Comparison of ENCODE assay signal across 8 cellular contexts in the genomic region with DNA sequence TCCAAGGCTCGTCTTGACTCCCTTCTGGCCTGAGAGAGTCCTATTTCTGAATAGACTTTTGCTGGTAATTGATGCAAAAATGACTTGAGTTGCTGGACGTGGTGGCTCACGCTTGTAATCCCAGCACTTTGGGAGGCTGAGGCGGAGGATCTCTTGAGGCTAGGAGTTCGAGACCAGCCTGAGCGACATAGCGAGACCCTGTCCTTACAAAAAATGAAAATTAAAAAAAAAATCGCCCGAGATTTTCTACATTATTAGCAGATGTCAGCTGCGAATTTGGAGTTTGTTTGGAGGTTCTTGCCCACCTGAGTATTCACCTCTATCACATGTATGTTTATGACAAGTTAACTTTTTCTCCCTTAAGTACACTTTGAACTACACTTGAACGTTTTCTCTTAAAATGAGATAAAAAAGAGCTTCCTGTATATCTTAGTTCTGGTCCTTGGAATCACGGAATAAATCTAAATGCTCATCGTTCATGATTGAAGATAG. TPM values are rescaled to one million over a fixed set of nuclear protein-coding genes. Genes with fewer than 3 reads are reported as not detected.
A peak's percentile ranks its signal among the peaks of the same experiment; 100 is the strongest.
DNase-seq lines count a peak whose midpoint lies in the region; ATAC-seq and TF ChIP-seq lines count a peak whose summit lies in the region.

No MANE protein-coding gene starts in this region.

- ATAC-seq in Panc1 (no peak), GM18519 (IDR thresholded peaks at IDR 0.05; ENCODE audit: low FRiP score, unreplicated experiment) (no peak), HG02759 (IDR thresholded peaks at IDR 0.05; ENCODE audit: unreplicated experiment) (no peak)

- H3K4me3 Mint-ChIP-seq in CD8-positive, alpha-beta memory T cell: peak overlapping the region; percentile 90 to 98 (median 95)

- peak overlapping the region; percentile 82 for H3K4me3 ChIP-seq in CD8-positive, alpha-beta memory T cell (ENCODE audit: low read length)
- peak overlapping the region; percentile 62 to 79 for H3K4me3 ChIP-seq in Panc1 (ENCODE audit: low read depth in 2 of 2, low read length in 2 of 2)
- H3K4me3 ChIP-seq in epithelial cell of esophagus (ENCODE audit: low read length): peak overlapping the region; percentile 78
- peak overlapping the region; percentile 88 for H3K4me3 ChIP-seq in ovary

- TF ChIP-seq CTCF in Panc1 (IDR thresholded peaks at IDR 0.05) (no peak), epithelial cell of esophagus (IDR thresholded peaks at IDR 0.05; ENCODE audit: insufficient read depth, low read depth, low read length, missing control alignments) (no peak), ovary (IDR thresholded peaks at IDR 0.05) (no peak)

- H3K27ac ChIP-seq in CD8-positive, alpha-beta memory T cell (ENCODE audit: low read depth, low read length): peak overlapping the region; percentile 93
- H3K27ac ChIP-seq in Panc1 (ENCODE audit: low read length): peak overlapping the region; percentile 92
- peak overlapping the region; percentile 96 for H3K27ac ChIP-seq in ovary

- intact Hi-C loops in Panc1 (cut with micrococcal nuclease; ENCODE audit: unreplicated experiment): no loop called here
- intact Hi-C loops in ovary (cut with DNase I): loop anchor here in 1 of 4 donors (5.0 kb wide), 1 partner anchor 56 kb away; a partner anchor contains a TSS

- WGBS in ovary, 3 donors: 65 to 70% (median 66%) methylated on average over 13 of the region's 13 CpGs

- no peak for DNase-seq in CD8-positive, alpha-beta memory T cell
- no peak for DNase-seq in Panc1 (ENCODE audit: low read depth, low spot score)
- DNase-seq in epithelial cell of esophagus (ENCODE audit: low read depth): no peak
- DNase-seq in ovary: no peak
- no peak for DNase-seq in activated CD4-positive, CD25-positive, alpha-beta regulatory T cell treated with anti-CD3 and anti-CD28 coated beads, Interleukin-2, amount 50 U/mL, for 72 hours
- DNase-seq in activated gamma-delta T cell (lab: John Stamatoyannopoulos, UW): no peak

- H3K9me3 Mint-ChIP-seq in CD8-positive, alpha-beta memory T cell: no peaks in the 10 kb centered on the region

- in situ Hi-C loops in Panc1 (cut with HindIII; ENCODE audit: low pct_unique_long_range_greater_than_20kb, low sequenced_read_pairs): no loop called here

- TF ChIP-seq POLR2A in ovary (IDR thresholded peaks at IDR 0.05): no peak

- POLR2A ChIA-PET in CD8-positive, alpha-beta memory T cell (lab: Charles Lee): interaction anchor here (0.6 to 2.8 kb wide), 13 partner anchors 17 to 288 kb away, joined by 3 to 32 read pairs (median 4); a partner anchor contains a TSS
- POLR2A ChIA-PET in Panc1 (lab: Charles Lee): interaction anchor here (0.9 to 1.1 kb wide), 2 partner anchors 12 to 277 kb away, joined by 3 to 4 read pairs; no protein-coding TSS in a partner anchor

- no TSS peak for BruUV-seq in Panc1 (replicated peaks; lab: Mats Ljungman, UMichigan)

- peaks cover 17 to 22% (median 22%) of the 10 kb centered on the region in 3 donors for H3K4me1 Mint-ChIP-seq in CD8-positive, alpha-beta memory T cell

- peaks cover 0 to 3% of the 10 kb centered on the region in 2 donors for H3K27me3 Mint-ChIP-seq in CD8-positive, alpha-beta memory T cell

- no peaks in the 10 kb centered on the region for H3K27me3 ChIP-seq in CD8-positive, alpha-beta memory T cell (ENCODE audit: insufficient read depth, low read length, poor library complexity, severe bottlenecking)
- H3K27me3 ChIP-seq in Panc1 (ENCODE audit: control insufficient read depth, insufficient read depth, low read length): no peaks in the 10 kb centered on the region
- H3K27me3 ChIP-seq in ovary: no peaks in the 10 kb centered on the region

- CTCF ChIA-PET in CD8-positive, alpha-beta memory T cell (lab: Charles Lee): interaction anchor here (0.7 to 2.1 kb wide), 14 partner anchors 8 to 279 kb away, joined by 3 to 10 read pairs (median 5); a partner anchor contains a TSS
- CTCF ChIA-PET in Panc1 (lab: Charles Lee): interaction anchor here (0.6 to 0.8 kb wide), 3 partner anchors 23 to 279 kb away, joined by 3 read pairs; no protein-coding TSS in a partner anchor

- H3K4me1 ChIP-seq in CD8-positive, alpha-beta memory T cell (ENCODE audit: insufficient read depth, low read length): peaks cover 5% of the 10 kb centered on the region
- H3K4me1 ChIP-seq in Panc1 (ENCODE audit: control insufficient read depth, insufficient read depth, low read length) (no peaks in the 10 kb centered on the region), ovary (ENCODE audit: insufficient read depth) (no peaks in the 10 kb centered on the region)

- peaks cover 0 to 14% (median 0%) of the 10 kb centered on the region in 3 donors for H3K36me3 Mint-ChIP-seq in CD8-positive, alpha-beta memory T cell

- TF ChIP-seq EP300 in ovary (IDR thresholded peaks at IDR 0.05): no peak

- peak overlapping the region; percentile 96 to 100 (median 99) for H3K27ac Mint-ChIP-seq in CD8-positive, alpha-beta memory T cell

- no peaks in the 10 kb centered on the region for H3K36me3 ChIP-seq in CD8-positive, alpha-beta memory T cell (ENCODE audit: insufficient read depth, low read length)
- no peaks in the 10 kb centered on the region for H3K36me3 ChIP-seq in Panc1 (ENCODE audit: control insufficient read depth, insufficient read depth, low read length)
- no peaks in the 10 kb centered on the region for H3K36me3 ChIP-seq in ovary

- no peaks in the 10 kb centered on the region for H3K9me3 ChIP-seq in CD8-positive, alpha-beta memory T cell (ENCODE audit: low read length)
- H3K9me3 ChIP-seq in Panc1 (ENCODE audit: control insufficient read depth, insufficient read depth, low read depth, low read length) (no peaks in the 10 kb centered on the region), ovary (no peaks in the 10 kb centered on the region)

RNA-seq across cellular contexts. Expression of a gene that starts 0.5 kb away (rescaled TPM):
- 10 to 100 TPM; 29.1 to 34.6 TPM for total RNA-seq in CD8-positive, alpha-beta memory T cell
- 31.4 TPM for polyA plus RNA-seq in CD8-positive, alpha-beta memory T cell
- total RNA-seq in Panc1 (2021; ENCODE audit: unreplicated experiment) (15.4 TPM), ovary (10 to 100 TPM; 13.9 to 26.1 (median 22.3) TPM)
- polyA plus RNA-seq in Panc1 (2012; ENCODE audit: insufficient read length): 14.7 TPM
- 10 to 100 TPM in 1 of 2 donors, 1 to 10 TPM in 1; 8.3 to 16.4 TPM for polyA plus RNA-seq in ovary

RNA-seq across cellular contexts. Expression of a gene that starts 57.1 kb away (rescaled TPM):
- total RNA-seq in CD8-positive, alpha-beta memory T cell: 10 to 100 TPM; 88.1 to 98.7 TPM
- polyA plus RNA-seq in CD8-positive, alpha-beta memory T cell: 46.8 TPM
- total RNA-seq in Panc1 (2021; ENCODE audit: unreplicated experiment) (113 TPM), ovary (100 to 1,000 TPM in 6 of 7 donors, 10 to 100 TPM in 1; 99.6 to 143 (median 134) TPM)
- polyA plus RNA-seq in Panc1 (2012; ENCODE audit: insufficient read length): 62.0 TPM
- polyA plus RNA-seq in ovary: 10 to 100 TPM; 89.0 to 98.1 TPM
